10 cellular contexts compared by ENCODE assay signal in genomic region chr3:49131576-49131975, GRCh38. TPM values are rescaled to one million over a fixed set of nuclear protein-coding genes. Genes with fewer than 3 reads are reported as not detected.
DNase-seq lines count a peak whose midpoint lies in the region; ATAC-seq and TF ChIP-seq lines count a peak whose summit lies in the region.
"Had no signal": no experiment of that assay in that cellular context is flagged by ENCODE, and none has a peak within 500 bp of the region (broad histone marks: within the 10 kb centered on the region; RNA-seq: fewer than 3 reads in every experiment).

No MANE protein-coding gene starts in this region.

- H3K27me3 Mint-ChIP-seq in WTC11 (ENCODE audit: low read depth) (no peaks in the 10 kb centered on the region; the same call in 1 of the 2 replicates), nephron (ENCODE audit: low read depth) (no peaks in the 10 kb centered on the region), type B pancreatic cell (no peaks in the 10 kb centered on the region)

- no peaks in the 10 kb centered on the region for H3K27me3 ChIP-seq in esophagus muscularis mucosa

- no peak for TF ChIP-seq EP300 in esophagus muscularis mucosa (IDR thresholded peaks at IDR 0.05)

- H3K4me3 Mint-ChIP-seq in WTC11 (peak overlapping the region; percentile 89), nephron (peak overlapping the region; percentile 98 to 99 (median 98)), type B pancreatic cell (peak overlapping the region; percentile 95)
- H3K4me3 Mint-ChIP-seq: immature natural killer cell had no signal

- H3K36me3 Mint-ChIP-seq in WTC11 (no peaks in the 10 kb centered on the region), nephron (ENCODE audit: low read depth) (peaks cover 21% of the 10 kb centered on the region), type B pancreatic cell (no peaks in the 10 kb centered on the region)
- H3K36me3 Mint-ChIP-seq: immature natural killer cell had no signal

- ATAC-seq in WTC11 = no peak
- ATAC-seq: stimulated activated naive CD8-positive, alpha-beta T cell treated with anti-CD3 and anti-CD28 coated beads, Interleukin-15, Interleukin-2, amounts not matched to agents 100 U/mL and 50 U/mL, for 24 hours had no signal

- H3K27ac Mint-ChIP-seq in WTC11 = peak overlapping the region; percentile 5; the same call in 1 of the 2 replicates
- peak overlapping the region; percentile 77 to 98 (median 80) for H3K27ac Mint-ChIP-seq in nephron
- H3K27ac Mint-ChIP-seq in type B pancreatic cell = peak overlapping the region; percentile 92
- H3K27ac Mint-ChIP-seq: immature natural killer cell had no signal

- CTCF ChIA-PET in WTC11 (lab: Charles Lee) = interaction anchor here (1.2 to 3.4 kb wide), 8 partner anchors 11 to 445 kb away, joined by 3 to 36 read pairs (median 7); partner anchors contain the start of genes KLHDC8B, NDUFAF3, QRICH1 and USP19

- no peaks in the 10 kb centered on the region for H3K9me3 Mint-ChIP-seq in WTC11
- H3K9me3 Mint-ChIP-seq in nephron = no peaks in the 10 kb centered on the region
- H3K9me3 Mint-ChIP-seq in type B pancreatic cell = no peaks in the 10 kb centered on the region

- 90% methylated on average over 1 of the region's 6 CpGs for WGBS in esophagus muscularis mucosa

- peaks cover 31 to 50% (median 45%) of the 10 kb centered on the region in 4 donors for H3K4me1 ChIP-seq in esophagus muscularis mucosa

- peaks cover 12% of the 10 kb centered on the region for H3K4me1 Mint-ChIP-seq in WTC11
- peaks cover 19% of the 10 kb centered on the region for H3K4me1 Mint-ChIP-seq in nephron
- H3K4me1 Mint-ChIP-seq in type B pancreatic cell (ENCODE audit: unreplicated experiment) = no peaks in the 10 kb centered on the region
- H3K4me1 Mint-ChIP-seq: immature natural killer cell had no signal

- DNase-seq in WTC11 (ENCODE audit: low spot score) (no peak), esophagus muscularis mucosa (ENCODE audit: extremely low spot score) (no peak), type B pancreatic cell (ENCODE audit: extremely low spot score, unreplicated experiment) (no peak), HUDEP-2 (lab: John Stamatoyannopoulos, UW; ENCODE audit: unreplicated experiment in 76 of 76) (no peak), AG08396 (ENCODE audit: low spot score) (no peak), D341Med (ENCODE audit: low spot score) (no peak)
- DNase-seq: activated T-cell treated with anti-CD3 and anti-CD28 coated beads for 4 hours; immature natural killer cell; stimulated activated naive CD8-positive, alpha-beta T cell treated with anti-CD3 and anti-CD28 coated beads, Interleukin-15, Interleukin-2, amounts not matched to agents 100 U/mL and 50 U/mL, for 24 hours had no signal

- H3K9me3 ChIP-seq in esophagus muscularis mucosa = no peaks in the 10 kb centered on the region

- H3K36me3 ChIP-seq in esophagus muscularis mucosa = peaks cover 20 to 52% (median 48%) of the 10 kb centered on the region in 4 donors

- no peak for TF ChIP-seq CTCF in WTC11 (IDR thresholded peaks at IDR 0.05)
- no peak for TF ChIP-seq CTCF in esophagus muscularis mucosa (IDR thresholded peaks at IDR 0.05)
- TF ChIP-seq CTCF in nephron (IDR thresholded peaks at IDR 0.05; ENCODE audit: unreplicated experiment in 3 of 3) = no peak
- TF ChIP-seq CTCF in type B pancreatic cell (conservative IDR thresholded peaks at IDR 0.05) = no peak

- intact Hi-C loops in esophagus muscularis mucosa (cut with DNase I) = loop anchor here (5.0 kb wide), 1 partner anchor 34 kb away; no protein-coding TSS in a partner anchor

- H3K27ac ChIP-seq in esophagus muscularis mucosa (replicated peaks in 1 of 4) = peak overlapping the region; percentile 89 to 91 (median 90)

- H3K4me3 ChIP-seq in esophagus muscularis mucosa = peak overlapping the region; percentile 75 to 86 (median 85)

- POLR2A ChIA-PET in WTC11 (lab: Charles Lee) = interaction anchor here (1.5 kb wide), 1 partner anchor 38 kb away, joined by 6 read pairs; the partner anchor contains the start of gene QRICH1

- TF ChIP-seq POLR2A in esophagus muscularis mucosa (IDR thresholded peaks at IDR 0.05; ENCODE audit: low read depth) = no peak

TF ChIP-seq in WTC11, 78 proteins besides CTCF, POLR2A, EP300 and RAD21:
- TF ChIP-seq ZNF416 (CRISPR knock-in tag; IDR thresholded peaks at IDR 0.05) (no peak), RORB (CRISPR knock-in tag; IDR thresholded peaks at IDR 0.05) (no peak), JUN (CRISPR knock-in tag; IDR thresholded peaks at IDR 0.05) (no peak), ATF6 (CRISPR knock-in tag; IDR thresholded peaks at IDR 0.05) (no peak)
TF ChIP-seq in WTC11: peak in this region for 0.

RNA-seq across cellular contexts. Expression of gene LAMB2, which starts 1.3 kb away (rescaled TPM):
- 118 to 134 TPM (median 130 TPM) in 3 replicates for total RNA-seq in WTC11 (2021)
- total RNA-seq in esophagus muscularis mucosa = 1,000 to 10,000 TPM in 1 of 4 donors, 100 to 1,000 TPM in 3; 609 to 1,229 (median 740) TPM
- 277 and 316 TPM in 2 replicates for total RNA-seq in type B pancreatic cell (ENCODE audit: low replicate concordance)

RNA-seq across cellular contexts. Expression of gene USP19, which starts 11.0 kb away (rescaled TPM):
- total RNA-seq in WTC11 (2021) (72.4 to 75.8 TPM (median 73.3 TPM) in 3 replicates), esophagus muscularis mucosa (10 to 100 TPM; 57.5 to 64.4 (median 59.9) TPM), type B pancreatic cell (ENCODE audit: low replicate concordance) (83.0 and 86.4 TPM in 2 replicates)

RNA-seq across cellular contexts. Expression of gene QARS1, which starts 27.0 kb away (rescaled TPM):
- total RNA-seq in WTC11 (2021) (405 to 471 TPM (median 433 TPM) in 3 replicates), esophagus muscularis mucosa (100 to 1,000 TPM; 151 to 229 (median 197) TPM), type B pancreatic cell (ENCODE audit: low replicate concordance) (408 and 480 TPM in 2 replicates)

RNA-seq across cellular contexts. Expression of gene CCDC71, which starts 34.6 kb away (rescaled TPM):
- total RNA-seq in WTC11 (2021) (29.8 to 32.0 TPM (median 29.8 TPM) in 3 replicates), esophagus muscularis mucosa (10 to 100 TPM; 19.9 to 25.6 (median 23.7) TPM), type B pancreatic cell (ENCODE audit: low replicate concordance) (27.4 and 28.5 TPM in 2 replicates)

RNA-seq across cellular contexts. Expression of gene QRICH1, which starts 37.7 kb away (rescaled TPM):
- total RNA-seq in WTC11 (2021) (110 to 123 TPM (median 120 TPM) in 3 replicates), esophagus muscularis mucosa (100 to 1,000 TPM in 1 of 4 donors, 10 to 100 TPM in 3; 81.8 to 228 (median 91.2) TPM), type B pancreatic cell (ENCODE audit: low replicate concordance) (115 and 123 TPM in 2 replicates)

Comparison
In these comparisons a context has a peak if more than half of its experiments do, and no peak if none do; other contexts are left out.
1. H3K27ac Mint-ChIP-seq: peak in every context shown above with its lines; median percentile 92 in type B pancreatic cell; 80 in nephron; 5 in WTC11.